Comparison of ENCODE assay signal across 8 cellular contexts in genomic region chr13:20197361-20197834, GRCh38. TPM values are rescaled to one million over a fixed set of nuclear protein-coding genes. Genes with fewer than 3 reads are reported as not detected.
DNase-seq lines count a peak whose midpoint lies in the region; ATAC-seq, FAIRE-seq and TF ChIP-seq lines count a peak whose summit lies in the region.

No MANE protein-coding gene starts in this region.

- peak; percentile 80 for FAIRE-seq in GM18507 (lab: Jason Lieb, UNC)

- H3K4me1 Mint-ChIP-seq in CD8-positive, alpha-beta T cell (ENCODE audit: low read depth), result peaks cover 18% of the 10 kb centered on the region
- H3K4me1 Mint-ChIP-seq in brain, result peaks cover 19% of the 10 kb centered on the region

- ATAC-seq in CD8-positive, alpha-beta T cell, result peak; percentile 76
- ATAC-seq in HG02642 (IDR thresholded peaks at IDR 0.05; ENCODE audit: poor library complexity, unreplicated experiment), result no peak

- H3K36me3 Mint-ChIP-seq in CD8-positive, alpha-beta T cell, result no peaks in the 10 kb centered on the region
- H3K36me3 Mint-ChIP-seq in brain, result no peaks in the 10 kb centered on the region

- no peak overlapping the region for H3K27ac ChIP-seq in CD8-positive, alpha-beta T cell (ENCODE audit: low read depth, low read length)
- H3K27ac ChIP-seq in tibial nerve, result no peak overlapping the region

- no peaks in the 10 kb centered on the region for H3K9me3 ChIP-seq in CD8-positive, alpha-beta T cell (ENCODE audit: low read length)
- H3K9me3 ChIP-seq in tibial nerve, result peaks cover 0 to 5% (median 0%) of the 10 kb centered on the region in 4 donors

- H3K36me3 ChIP-seq in CD8-positive, alpha-beta T cell (ENCODE audit: insufficient read depth, low read length), result no peaks in the 10 kb centered on the region
- H3K36me3 ChIP-seq in tibial nerve, result no peaks in the 10 kb centered on the region

- DNase-seq in CD8-positive, alpha-beta T cell, result peak in 2 of 7 experiments; percentile 24 to 32
- DNase-seq in GM18507 (ENCODE audit: extremely low spot score, insufficient read length, low read depth) (no peak), NCI-H460 (ENCODE audit: extremely low read depth, low read depth) (peak; percentile 21), kidney tubule cell (ENCODE audit: low spot score) (peak; percentile 62), tibial nerve (ENCODE audit: low spot score in 2 of 2) (no peak), activated T-cell treated with anti-CD3 and anti-CD28 coated beads for 4 hours (no peak)

- no peak overlapping the region for H3K4me3 Mint-ChIP-seq in CD8-positive, alpha-beta T cell
- H3K4me3 Mint-ChIP-seq in brain, result peak overlapping the region in 1 of 5 experiments; percentile 21

- 6% methylated on average over 5 of the region's 5 CpGs for WGBS in tibial nerve, 2 donors

- intact Hi-C loops in CD8-positive, alpha-beta T cell (cut with DNase I, micrococcal nuclease), result loop anchor here (2.0 to 10.0 kb wide), 7 partner anchors 277 to 730 kb away; partner anchors contain the start of gene IL17D (in 1 of the 2)

- peaks cover 2% of the 10 kb centered on the region for H3K9me3 Mint-ChIP-seq in CD8-positive, alpha-beta T cell
- H3K9me3 Mint-ChIP-seq in brain, result peaks cover 8 to 21% (median 15%) of the 10 kb centered on the region in 5 experiments

- POLR2A ChIA-PET in CD8-positive, alpha-beta T cell (lab: Charles Lee), result interaction anchor here (0.6 kb wide), 1 partner anchor 644 kb away, joined by 3 read pairs; no protein-coding TSS in a partner anchor

- TF ChIP-seq POLR2A in tibial nerve (IDR thresholded peaks at IDR 0.05), result no peak

- CTCF ChIA-PET in CD8-positive, alpha-beta T cell (lab: Charles Lee), result interaction anchor here (0.6 to 3.3 kb wide), 20 partner anchors 9 to 726 kb away, joined by 3 to 17 read pairs (median 4); no protein-coding TSS in a partner anchor

- H3K4me1 ChIP-seq in CD8-positive, alpha-beta T cell (ENCODE audit: insufficient read depth, low read length), result peaks cover 16% of the 10 kb centered on the region
- peaks cover 0 to 24% (median 8%) of the 10 kb centered on the region in 4 donors for H3K4me1 ChIP-seq in tibial nerve

- H3K4me3 ChIP-seq in CD8-positive, alpha-beta T cell (ENCODE audit: low read depth, low read length), result no peak overlapping the region
- no peak overlapping the region for H3K4me3 ChIP-seq in tibial nerve

- TF ChIP-seq EP300 in tibial nerve (IDR thresholded peaks at IDR 0.05), result no peak

- H3K27me3 ChIP-seq in CD8-positive, alpha-beta T cell (ENCODE audit: insufficient read depth, low read length), result peaks cover 38% of the 10 kb centered on the region
- peaks cover 0 to 45% of the 10 kb centered on the region in 2 donors for H3K27me3 ChIP-seq in tibial nerve

- no peak overlapping the region for H3K27ac Mint-ChIP-seq in CD8-positive, alpha-beta T cell
- H3K27ac Mint-ChIP-seq in brain, result no peak overlapping the region

- H3K27me3 Mint-ChIP-seq in CD8-positive, alpha-beta T cell (ENCODE audit: low read depth), result peaks cover 42% of the 10 kb centered on the region
- peaks cover 52% of the 10 kb centered on the region for H3K27me3 Mint-ChIP-seq in brain

- TF ChIP-seq CTCF in CD8-positive, alpha-beta T cell (IDR thresholded peaks at IDR 0.05), result peak; percentile 78
- TF ChIP-seq CTCF in brain (conservative IDR thresholded peaks at IDR 0.05) (peak; percentile 75 to 80), tibial nerve (IDR thresholded peaks at IDR 0.05) (peak in 4 of 5 experiments; percentile 46 to 75 (median 62))

RNA-seq across cellular contexts. Expression of gene GJB2, which starts 4.7 kb away (rescaled TPM):
- total RNA-seq in CD8-positive, alpha-beta T cell, result not detected
- total RNA-seq in NCI-H460 (2014; rRNA removed; shearing (Covaris generic)), result 8.7 and 10.5 TPM in 2 replicates
- 1.8 and 2.5 TPM in 2 replicates for polyA plus RNA-seq in NCI-H460 (2014; cell fraction: nucleus; rRNA removed)
- polyA plus RNA-seq in brain (ENCODE audit: insufficient read depth, low read depth, low replicate concordance), result 1.0 TPM
- total RNA-seq in tibial nerve, result 1 to 10 TPM in 2 of 4 donors, under 1 TPM in 2; 0.20 to 3.3 (median 1.3) TPM

RNA-seq across cellular contexts. Expression of gene GJB6, which starts 34.7 kb away (rescaled TPM):
- 1 to 10 TPM; 3.5 to 5.8 TPM for total RNA-seq in CD8-positive, alpha-beta T cell
- not detected in 2 replicates for total RNA-seq in NCI-H460 (2014; rRNA removed; shearing (Covaris generic))
- polyA plus RNA-seq in NCI-H460 (2014; cell fraction: nucleus; rRNA removed), result not detected in 2 replicates
- polyA plus RNA-seq in brain (ENCODE audit: insufficient read depth, low read depth, low replicate concordance), result 15.4 TPM
- total RNA-seq in tibial nerve, result not detected

RNA-seq across cellular contexts. Expression of gene GJA3, which starts 36.5 kb away (rescaled TPM):
- under 1 TPM in 1 of 2 experiments, not detected in 1; 0.08 TPM for total RNA-seq in CD8-positive, alpha-beta T cell
- total RNA-seq in NCI-H460 (2014; rRNA removed; shearing (Covaris generic)), result 0.10 and 0.14 TPM in 2 replicates
- polyA plus RNA-seq in NCI-H460 (2014; cell fraction: nucleus; rRNA removed), result 0.02 and 0.26 TPM in 2 replicates
- not detected for polyA plus RNA-seq in brain (ENCODE audit: insufficient read depth, low read depth, low replicate concordance)
- total RNA-seq in tibial nerve, result under 1 TPM in 1 of 4 donors, not detected in 3; under 0.01 TPM

Comparison
In these comparisons a context has a peak if more than half of its experiments do, and no peak if none do; other contexts are left out.
1. DNase-seq: peak in NCI-H460 (single experiment) and kidney tubule cell (single experiment); none in GM18507 (single experiment), tibial nerve (0 of 2) and activated T-cell treated with anti-CD3 and anti-CD28 coated beads for 4 hours (single experiment).
2. Peak in every context shown above with its lines, with median percentiles within 50 percentile points of each other: CTCF ChIP-seq.